ENCODE assay signal across 13 cellular contexts in genomic region chr18:77016936-77017335, GRCh38.
DNase-seq lines count a peak whose midpoint lies in the region; ATAC-seq and TF ChIP-seq lines count a peak whose summit lies in the region.
"Had no signal": no experiment of that assay in that cellular context is flagged by ENCODE, and none has a peak within 500 bp of the region (broad histone marks: within the 10 kb centered on the region; RNA-seq: fewer than 3 reads in every experiment).

No MANE protein-coding gene starts in this region.

- peak; percentile 7 for DNase-seq in dermis blood vessel endothelial cell
- DNase-seq in middle frontal gyrus (ENCODE audit: extremely low spot score, low spot score), result peak; percentile 85
- DNase-seq in superior temporal gyrus (ENCODE audit: extremely low spot score), result peak; percentile 97
- DNase-seq in activated CD4-positive, alpha-beta T cell treated with anti-CD3 and anti-CD28 coated beads for 48 hours, result no peak
- DNase-seq: activated naive CD4-positive, alpha-beta T cell treated with Interleukin-2 at 50 U/mL for 16 hours; activated T-cell treated with anti-CD3 and anti-CD28 coated beads, Interleukin-2, amount 50 U/mL, for 48 hours; NCI-H1694 treated with DMSO at 0.1 percent for 48 hours; NCI-H526 treated with DMSO at 0.1 percent for 48 hours; RPMI8226; T-helper 1 cell had no signal

- TF ChIP-seq EP300 in Ishikawa (IDR thresholded peaks at IDR 0.05; ENCODE audit: borderline replicate concordance), result no peak

- no peak for ATAC-seq in HG03571 (IDR thresholded peaks at IDR 0.05; ENCODE audit: unreplicated experiment)
- no peak for ATAC-seq in activated CD4-positive, CD25-positive, alpha-beta regulatory T cell treated with anti-CD3 and anti-CD28 coated beads, Interleukin-2, amount 50 U/mL, for 24 hours

- TF ChIP-seq RAD21 in Ishikawa (IDR thresholded peaks at IDR 0.05; ENCODE audit: low read depth), result no peak

TF ChIP-seq in Ishikawa, 13 proteins besides CTCF, POLR2A, EP300 and RAD21:
- TF ChIP-seq NFIC (IDR thresholded peaks at IDR 0.05) (peak; percentile 47; the same call in 1 of the 2 replicates), USF1 (IDR thresholded peaks at IDR 0.05) (0 out of 2 replicates have a peak, but pooled peaks have one; percentile 11), ZBTB7A (IDR thresholded peaks at IDR 0.05; ENCODE audit: low read depth) (no peak)
